ENCODE assay signal across 13 cellular contexts in genomic region chr9:86368871-86369521, GRCh38. TPM values are rescaled to one million over a fixed set of nuclear protein-coding genes. Genes with fewer than 3 reads are reported as not detected.
DNase-seq lines count a peak whose midpoint lies in the region; FAIRE-seq and TF ChIP-seq lines count a peak whose summit lies in the region.
"Had no signal": no experiment of that assay in that cellular context is flagged by ENCODE, and none has a peak within 500 bp of the region (broad histone marks: within the 10 kb centered on the region; RNA-seq: fewer than 3 reads in every experiment).

No MANE protein-coding gene starts in this region.

- no peak overlapping the region for H3K4me3 Mint-ChIP-seq in astrocyte (ENCODE audit: unreplicated experiment)
- H3K4me3 Mint-ChIP-seq: type B pancreatic cell had no signal

- peaks cover 25% of the 10 kb centered on the region for H3K9me3 Mint-ChIP-seq in astrocyte (ENCODE audit: unreplicated experiment)

- H3K36me3 Mint-ChIP-seq in astrocyte (ENCODE audit: low read depth, unreplicated experiment), result no peaks in the 10 kb centered on the region
- H3K36me3 Mint-ChIP-seq: type B pancreatic cell had no signal

- H3K9me3 ChIP-seq in astrocyte (ENCODE audit: insufficient read depth, low read depth, low read length), result peaks cover 15% of the 10 kb centered on the region

- no peak overlapping the region for H3K4me3 ChIP-seq in astrocyte (ENCODE audit: insufficient read depth, low read depth, low read length)

- no peaks in the 10 kb centered on the region for H3K27me3 ChIP-seq in astrocyte (ENCODE audit: insufficient read depth, low read length)

- H3K4me2 ChIP-seq in astrocyte (ENCODE audit: low read length), result no peak overlapping the region

- DNase-seq in A172 (ENCODE audit: low spot score), result peak; percentile 79
- DNase-seq in HS-5 (ENCODE audit: low read depth), result peak; percentile 86
- peak; percentile 72 for DNase-seq in astrocyte (ENCODE audit: low read depth)
- peak; percentile 81 for DNase-seq in kidney tubule cell (ENCODE audit: low spot score)
- no peak for DNase-seq in iPS-NIHi7 (ENCODE audit: extremely low spot score)
- DNase-seq in NCI-H2171 (lab: John Stamatoyannopoulos, UW), result no peak
- DNase-seq in COR-L47 (lab: John Stamatoyannopoulos, UW), result no peak
- DNase-seq in D341Med (ENCODE audit: low spot score), result no peak
- DNase-seq: activated T-cell treated with anti-CD3 and anti-CD28 coated beads for 4 hours, NCI-H524 treated with DMSO at 0.1 percent for 48 hours, occipital lobe, T-helper 9 cell had no signal

- H3K4me1 Mint-ChIP-seq in astrocyte (ENCODE audit: low read depth, unreplicated experiment), result peaks cover 6% of the 10 kb centered on the region

- no peaks in the 10 kb centered on the region for H3K36me3 ChIP-seq in astrocyte (ENCODE audit: insufficient read depth, low read length)

- no peak for TF ChIP-seq CTCF in astrocyte (IDR thresholded peaks at IDR 0.05; ENCODE audit: insufficient read depth, low read depth, low read length)

- no peak overlapping the region for H3K9ac ChIP-seq in astrocyte (ENCODE audit: low read length)

- H3K27ac ChIP-seq in astrocyte (ENCODE audit: low read depth, low read length), result peak overlapping the region; percentile 18

- no peak for FAIRE-seq in astrocyte (lab: Jason Lieb, UNC)

- no peak overlapping the region for H2AFZ ChIP-seq in astrocyte (ENCODE audit: low read depth, low read length)

- no peaks in the 10 kb centered on the region for H4K20me1 ChIP-seq in astrocyte (ENCODE audit: insufficient read depth, low read length)

- peak overlapping the region; percentile 4 for H3K27ac Mint-ChIP-seq in astrocyte (ENCODE audit: unreplicated experiment)
- H3K27ac Mint-ChIP-seq: type B pancreatic cell had no signal

- H3K79me2 ChIP-seq in astrocyte (ENCODE audit: insufficient read depth, low read length), result no peaks in the 10 kb centered on the region

- H3K4me1 ChIP-seq in astrocyte (ENCODE audit: insufficient read depth, low read length), result no peaks in the 10 kb centered on the region

- peaks cover 3% of the 10 kb centered on the region for H3K27me3 Mint-ChIP-seq in astrocyte (ENCODE audit: low read depth, unreplicated experiment)

RNA-seq across cellular contexts. Expression of gene TUT7, which starts 14.8 kb away (rescaled TPM):
- total RNA-seq in A172 (2014; rRNA removed; shearing (Covaris generic)), result 21.5 and 21.6 TPM in 2 replicates
- 24.8 and 27.6 TPM in 2 replicates for total RNA-seq in astrocyte

Comparison
In these comparisons a context has a peak if more than half of its experiments do, and no peak if none do; other contexts are left out.
1. DNase-seq: peak in A172 (single experiment), HS-5 (single experiment), astrocyte (single experiment) and kidney tubule cell (single experiment); none in iPS-NIHi7 (single experiment), NCI-H2171 (single experiment), COR-L47 (single experiment) and D341Med (single experiment).